In genomic region chrX:24694825-24695224, GRCh38 we compare ENCODE assay signal across 10 cellular contexts. TPM values are rescaled to one million over a fixed set of nuclear protein-coding genes. Genes with fewer than 3 reads are reported as not detected.
DNase-seq lines count a peak whose midpoint lies in the region; ATAC-seq and TF ChIP-seq lines count a peak whose summit lies in the region.
"Had no signal": no experiment of that assay in that cellular context is flagged by ENCODE, and none has a peak within 500 bp of the region (broad histone marks: within the 10 kb centered on the region; RNA-seq: fewer than 3 reads in every experiment).

No MANE protein-coding gene starts in this region.

- no peaks in the 10 kb centered on the region for H3K9me3 ChIP-seq in neuronal stem cell (replicated peaks in 1 of 2; ENCODE audit: control insufficient read depth in 2 of 2, insufficient read depth in 1 of 2, low read depth in 1 of 2, low read length in 2 of 2)

- TF ChIP-seq CTCF in omental fat pad (IDR thresholded peaks at IDR 0.05) = no peak

- no peak overlapping the region for H3K14ac ChIP-seq in neuronal stem cell (ENCODE audit: low read length)

- H3K36me3 Mint-ChIP-seq in dendritic cell treated with granulocyte-macrophage colony-stimulating factor and Interleukin-4, amounts not matched to agents 40 ng/mL and 50 ng/mL, for 4 days (ENCODE audit: low read depth) = no peaks in the 10 kb centered on the region

- H3K27me3 ChIP-seq in neuronal stem cell (ENCODE audit: control insufficient read depth in 3 of 3, insufficient read depth in 3 of 3, low read depth in 1 of 3, low read length in 3 of 3) = no peaks in the 10 kb centered on the region

- DNase-seq in NCI-H82 (lab: John Stamatoyannopoulos, UW) (peak; percentile 5), NCI-H82 treated with DMSO at 0.1 percent for 48 hours (lab: John Stamatoyannopoulos, UW; ENCODE audit: unreplicated experiment) (no peak), NAMALWA (ENCODE audit: low spot score) (peak; percentile 31), neuronal stem cell (ENCODE audit: low spot score) (no peak), hypothalamus (lab: John Stamatoyannopoulos, UW) (no peak), omental fat pad (ENCODE audit: low spot score) (no peak)
- DNase-seq: SIG-M5 had no signal

- no peak overlapping the region for H3K23ac ChIP-seq in neuronal stem cell (ENCODE audit: low read depth, low read length, poor library complexity)

- H3K27me3 Mint-ChIP-seq in dendritic cell treated with granulocyte-macrophage colony-stimulating factor and Interleukin-4, amounts not matched to agents 40 ng/mL and 50 ng/mL, for 4 days = no peaks in the 10 kb centered on the region

- H3K79me1 ChIP-seq in neuronal stem cell (ENCODE audit: low read depth, low read length) = no peaks in the 10 kb centered on the region

- peak overlapping the region; percentile 12 for H3K4me2 ChIP-seq in neuronal stem cell (ENCODE audit: insufficient read depth, low read length, poor library complexity, severe bottlenecking)

- H2AFZ ChIP-seq in neuronal stem cell (ENCODE audit: low read length) = no peak overlapping the region

- H3K4ac ChIP-seq in neuronal stem cell (ENCODE audit: low read length) = no peak overlapping the region

- no peak overlapping the region for H3K27ac Mint-ChIP-seq in dendritic cell treated with granulocyte-macrophage colony-stimulating factor and Interleukin-4, amounts not matched to agents 40 ng/mL and 50 ng/mL, for 4 days

- peak overlapping the region in 1 of 2 donors; percentile 76 for H3K4me3 ChIP-seq in neuronal stem cell (ENCODE audit: low read length in 2 of 2)

- peaks cover 0 to 9% of the 10 kb centered on the region in 2 donors for H3K4me1 ChIP-seq in neuronal stem cell (ENCODE audit: control insufficient read depth in 2 of 2, insufficient read depth in 1 of 2, low read depth in 1 of 2, low read length in 2 of 2)

- ATAC-seq in GM18520 (IDR thresholded peaks at IDR 0.05; ENCODE audit: unreplicated experiment) (no peak), omental fat pad (ENCODE audit: low FRiP score) (no peak)

- no peak overlapping the region for H3K9ac ChIP-seq in neuronal stem cell (ENCODE audit: low read depth, low read length, poor library complexity)

- no peak overlapping the region for H2BK120ac ChIP-seq in neuronal stem cell (ENCODE audit: low read depth, low read length)

- H3K36me3 ChIP-seq in neuronal stem cell (replicated peaks in 1 of 2; ENCODE audit: control insufficient read depth in 2 of 2, insufficient read depth in 2 of 2, low read length in 2 of 2) = peaks cover 3 to 22% of the 10 kb centered on the region in 2 donors

- H4K8ac ChIP-seq in neuronal stem cell (ENCODE audit: low read depth, low read length) = no peak overlapping the region

- no peak overlapping the region for H2BK12ac ChIP-seq in neuronal stem cell (ENCODE audit: low read length)

- no peak overlapping the region for H2BK15ac ChIP-seq in neuronal stem cell (ENCODE audit: low read length)

- H2BK5ac ChIP-seq in neuronal stem cell (ENCODE audit: low read length) = no peak overlapping the region

- no peak overlapping the region for H2AK5ac ChIP-seq in neuronal stem cell (ENCODE audit: low read depth, low read length)

- H3K27ac ChIP-seq in neuronal stem cell (replicated peaks; ENCODE audit: low read length) = no peak overlapping the region

- no CpG with 5 or more reads among the region's 6 CpGs for WGBS in neuronal stem cell (ENCODE audit: extremely low coverage in 2 of 2, insufficient read length in 2 of 2, insufficient replicate concordance in 1 of 2), 2 donors

- H3K4me1 Mint-ChIP-seq in dendritic cell treated with granulocyte-macrophage colony-stimulating factor and Interleukin-4, amounts not matched to agents 40 ng/mL and 50 ng/mL, for 4 days (ENCODE audit: low read depth) = peaks cover 11% of the 10 kb centered on the region

- H3K9me3 Mint-ChIP-seq in dendritic cell treated with granulocyte-macrophage colony-stimulating factor and Interleukin-4, amounts not matched to agents 40 ng/mL and 50 ng/mL, for 4 days = no peaks in the 10 kb centered on the region

- peak overlapping the region; percentile 30 for H3K4me3 Mint-ChIP-seq in dendritic cell treated with granulocyte-macrophage colony-stimulating factor and Interleukin-4, amounts not matched to agents 40 ng/mL and 50 ng/mL, for 4 days

- H3K18ac ChIP-seq in neuronal stem cell (ENCODE audit: low read length) = no peak overlapping the region

- intact Hi-C loops in dendritic cell treated with granulocyte-macrophage colony-stimulating factor and Interleukin-4, amounts not matched to agents 40 ng/mL and 50 ng/mL, for 4 days (cut with micrococcal nuclease) = loop anchor here (5.0 kb wide), 1 partner anchor 223 kb away; no protein-coding TSS in a partner anchor

- no peak overlapping the region for H4K91ac ChIP-seq in neuronal stem cell (ENCODE audit: low read depth, low read length, poor library complexity)

RNA-seq across cellular contexts. Expression of gene POLA1, which starts 1.1 kb away (rescaled TPM):
- polyA plus RNA-seq in neuronal stem cell (2013, experiment 1 of 2) = 6.1 TPM
- polyA plus RNA-seq in neuronal stem cell (2013, experiment 2 of 2) = 6.1 TPM
- total RNA-seq in omental fat pad = 10 to 100 TPM in 2 of 4 donors, 1 to 10 TPM in 2; 5.7 to 13.9 (median 9.9) TPM

RNA-seq across cellular contexts. Expression of gene PCYT1B, which starts 47.7 kb away (rescaled TPM):
- 3.9 TPM for polyA plus RNA-seq in neuronal stem cell (2013, experiment 1 of 2)
- 4.1 TPM for polyA plus RNA-seq in neuronal stem cell (2013, experiment 2 of 2)
- total RNA-seq in omental fat pad = under 1 TPM in 1 of 4 donors, not detected in 3; 0.25 TPM
- total RNA-seq: HT1080 had no signal

Comparison
In these comparisons a context has a peak if more than half of its experiments do, and no peak if none do; other contexts are left out.
1. DNase-seq: peak in NCI-H82 (single experiment) and NAMALWA (single experiment); none in NCI-H82 treated with DMSO at 0.1 percent for 48 hours (single experiment), neuronal stem cell (single experiment), hypothalamus (0 of 51) and omental fat pad (single experiment).